Comparison of ENCODE assay signal across 1 cellular context in the genomic region with DNA sequence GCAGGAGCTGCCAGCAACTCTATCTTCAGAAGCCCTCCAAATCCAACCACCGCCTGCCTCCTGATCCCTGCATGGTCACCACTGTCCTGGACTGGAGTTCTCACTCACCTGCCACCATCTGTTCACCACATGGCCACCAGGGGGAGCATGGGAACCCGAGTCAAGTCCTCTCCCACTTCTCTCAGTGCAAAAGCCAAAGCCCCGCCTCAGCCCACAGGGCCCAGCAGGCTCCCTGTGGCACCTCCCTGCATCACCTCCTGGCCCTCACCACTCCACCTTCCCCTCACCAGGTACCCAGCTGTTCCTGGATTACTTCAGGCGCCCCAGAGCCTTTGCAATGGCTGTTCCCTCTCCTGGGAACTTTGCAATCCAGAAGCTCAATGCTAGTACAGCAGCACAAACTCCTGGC.
TF ChIP-seq lines count a peak whose summit lies in the region.

No MANE protein-coding gene starts in this region.

TF ChIP-seq in HepG2, 621 proteins besides CTCF, POLR2A, EP300 and RAD21:
- TF ChIP-seq, protein P1, sequence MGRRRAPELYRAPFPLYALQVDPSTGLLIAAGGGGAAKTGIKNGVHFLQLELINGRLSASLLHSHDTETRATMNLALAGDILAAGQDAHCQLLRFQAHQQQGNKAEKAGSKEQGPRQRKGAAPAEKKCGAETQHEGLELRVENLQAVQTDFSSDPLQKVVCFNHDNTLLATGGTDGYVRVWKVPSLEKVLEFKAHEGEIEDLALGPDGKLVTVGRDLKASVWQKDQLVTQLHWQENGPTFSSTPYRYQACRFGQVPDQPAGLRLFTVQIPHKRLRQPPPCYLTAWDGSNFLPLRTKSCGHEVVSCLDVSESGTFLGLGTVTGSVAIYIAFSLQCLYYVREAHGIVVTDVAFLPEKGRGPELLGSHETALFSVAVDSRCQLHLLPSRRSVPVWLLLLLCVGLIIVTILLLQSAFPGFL (CRISPR knock-in tag; IDR thresholded peaks at IDR 0.05), result no peak
- TF ChIP-seq, protein P2, sequence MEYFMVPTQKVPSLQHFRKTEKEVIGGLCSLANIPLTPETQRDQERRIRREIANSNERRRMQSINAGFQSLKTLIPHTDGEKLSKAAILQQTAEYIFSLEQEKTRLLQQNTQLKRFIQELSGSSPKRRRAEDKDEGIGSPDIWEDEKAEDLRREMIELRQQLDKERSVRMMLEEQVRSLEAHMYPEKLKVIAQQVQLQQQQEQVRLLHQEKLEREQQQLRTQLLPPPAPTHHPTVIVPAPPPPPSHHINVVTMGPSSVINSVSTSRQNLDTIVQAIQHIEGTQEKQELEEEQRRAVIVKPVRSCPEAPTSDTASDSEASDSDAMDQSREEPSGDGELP (IDR thresholded peaks at IDR 0.05; ENCODE audit: borderline replicate concordance, low read depth), result peak; percentile 32; the same call in 1 of the 2 replicates
- TF ChIP-seq ASH2L (IDR thresholded peaks at IDR 0.05; ENCODE audit: insufficient read length, low read depth, low read length), result no peak
- TF ChIP-seq, protein P3, sequence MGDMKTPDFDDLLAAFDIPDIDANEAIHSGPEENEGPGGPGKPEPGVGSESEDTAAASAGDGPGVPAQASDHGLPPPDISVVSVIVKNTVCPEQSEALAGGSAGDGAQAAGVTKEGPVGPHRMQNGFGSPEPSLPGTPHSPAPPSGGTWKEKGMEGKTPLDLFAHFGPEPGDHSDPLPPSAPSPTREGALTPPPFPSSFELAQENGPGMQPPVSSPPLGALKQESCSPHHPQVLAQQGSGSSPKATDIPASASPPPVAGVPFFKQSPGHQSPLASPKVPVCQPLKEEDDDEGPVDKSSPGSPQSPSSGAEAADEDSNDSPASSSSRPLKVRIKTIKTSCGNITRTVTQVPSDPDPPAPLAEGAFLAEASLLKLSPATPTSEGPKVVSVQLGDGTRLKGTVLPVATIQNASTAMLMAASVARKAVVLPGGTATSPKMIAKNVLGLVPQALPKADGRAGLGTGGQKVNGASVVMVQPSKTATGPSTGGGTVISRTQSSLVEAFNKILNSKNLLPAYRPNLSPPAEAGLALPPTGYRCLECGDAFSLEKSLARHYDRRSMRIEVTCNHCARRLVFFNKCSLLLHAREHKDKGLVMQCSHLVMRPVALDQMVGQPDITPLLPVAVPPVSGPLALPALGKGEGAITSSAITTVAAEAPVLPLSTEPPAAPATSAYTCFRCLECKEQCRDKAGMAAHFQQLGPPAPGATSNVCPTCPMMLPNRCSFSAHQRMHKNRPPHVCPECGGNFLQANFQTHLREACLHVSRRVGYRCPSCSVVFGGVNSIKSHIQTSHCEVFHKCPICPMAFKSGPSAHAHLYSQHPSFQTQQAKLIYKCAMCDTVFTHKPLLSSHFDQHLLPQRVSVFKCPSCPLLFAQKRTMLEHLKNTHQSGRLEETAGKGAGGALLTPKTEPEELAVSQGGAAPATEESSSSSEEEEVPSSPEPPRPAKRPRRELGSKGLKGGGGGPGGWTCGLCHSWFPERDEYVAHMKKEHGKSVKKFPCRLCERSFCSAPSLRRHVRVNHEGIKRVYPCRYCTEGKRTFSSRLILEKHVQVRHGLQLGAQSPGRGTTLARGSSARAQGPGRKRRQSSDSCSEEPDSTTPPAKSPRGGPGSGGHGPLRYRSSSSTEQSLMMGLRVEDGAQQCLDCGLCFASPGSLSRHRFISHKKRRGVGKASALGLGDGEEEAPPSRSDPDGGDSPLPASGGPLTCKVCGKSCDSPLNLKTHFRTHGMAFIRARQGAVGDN (CRISPR knock-in tag; IDR thresholded peaks at IDR 0.05), result peak; percentile 38; the same call in 1 of the 2 replicates
- peak; percentile 42; the same call in 1 of the 2 replicates for TF ChIP-seq SAP130 (CRISPR knock-in tag; IDR thresholded peaks at IDR 0.05; ENCODE audit: low read depth)
- TF ChIP-seq ZNF33A (CRISPR knock-in tag; IDR thresholded peaks at IDR 0.05; ENCODE audit: borderline replicate concordance), result no peak
- TF ChIP-seq ZNF24 (IDR thresholded peaks at IDR 0.05), result no peak
- no peak for TF ChIP-seq SMAD9 (CRISPR knock-in tag; IDR thresholded peaks at IDR 0.05)
- peak; percentile 47 for TF ChIP-seq STAG1 (CRISPR knock-in tag; IDR thresholded peaks at IDR 0.05)
- no peak for TF ChIP-seq TAF15 (IDR thresholded peaks at IDR 0.05; ENCODE audit: low read depth, low read length, poor library complexity, severe bottlenecking)
- TF ChIP-seq RBM22 (optimal IDR thresholded peaks at IDR 0.05; ENCODE audit: low read length), result peak; percentile 58
- TF ChIP-seq ZNF567 (CRISPR knock-in tag; IDR thresholded peaks at IDR 0.05; ENCODE audit: borderline replicate concordance), result 0 out of 2 replicates have a peak, but pooled peaks have one; percentile 28
- peak; percentile 82 for TF ChIP-seq XRCC5 (optimal IDR thresholded peaks at IDR 0.05; ENCODE audit: low read length)
- 0 out of 2 replicates have a peak, but pooled peaks have one; percentile 48 for TF ChIP-seq SMAD1 (CRISPR knock-in tag; IDR thresholded peaks at IDR 0.05; ENCODE audit: borderline replicate concordance, low read depth)
- 0 out of 2 replicates have a peak, but pooled peaks have one; percentile 34 for TF ChIP-seq ZNF556 (CRISPR knock-in tag; IDR thresholded peaks at IDR 0.05; ENCODE audit: borderline replicate concordance)
- TF ChIP-seq YY1 (IDR thresholded peaks at IDR 0.05; ENCODE audit: insufficient read depth, insufficient replicate concordance, low read depth, low read length), result peak; percentile 13
- TF ChIP-seq, protein P4, sequence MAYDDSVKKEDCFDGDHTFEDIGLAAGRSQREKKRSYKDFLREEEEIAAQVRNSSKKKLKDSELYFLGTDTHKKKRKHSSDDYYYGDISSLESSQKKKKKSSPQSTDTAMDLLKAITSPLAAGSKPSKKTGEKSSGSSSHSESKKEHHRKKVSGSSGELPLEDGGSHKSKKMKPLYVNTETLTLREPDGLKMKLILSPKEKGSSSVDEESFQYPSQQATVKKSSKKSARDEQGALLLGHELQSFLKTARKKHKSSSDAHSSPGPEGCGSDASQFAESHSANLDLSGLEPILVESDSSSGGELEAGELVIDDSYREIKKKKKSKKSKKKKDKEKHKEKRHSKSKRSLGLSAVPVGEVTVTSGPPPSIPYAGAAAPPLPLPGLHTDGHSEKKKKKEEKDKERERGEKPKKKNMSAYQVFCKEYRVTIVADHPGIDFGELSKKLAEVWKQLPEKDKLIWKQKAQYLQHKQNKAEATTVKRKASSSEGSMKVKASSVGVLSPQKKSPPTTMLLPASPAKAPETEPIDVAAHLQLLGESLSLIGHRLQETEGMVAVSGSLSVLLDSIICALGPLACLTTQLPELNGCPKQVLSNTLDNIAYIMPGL (CRISPR knock-in tag; IDR thresholded peaks at IDR 0.05; ENCODE audit: borderline replicate concordance in 1 of 2, low read depth in 1 of 2), result peak in 1 of 2 experiments; percentile 45; a peak in 1 of 4 replicates
- TF ChIP-seq FOSL2 (CRISPR knock-in tag; IDR thresholded peaks at IDR 0.05), result peak; percentile 11; the same call in 1 of the 2 replicates
- TF ChIP-seq SMC3 (IDR thresholded peaks at IDR 0.05; ENCODE audit: low read length), result peak; percentile 59
- peak; percentile 51 for TF ChIP-seq KDM2A (CRISPR knock-in tag; IDR thresholded peaks at IDR 0.05; ENCODE audit: borderline replicate concordance, low read depth)
